Comparison of ENCODE assay signal across 1 cellular context in genomic region chr12:8033153-8034044, GRCh38.
A peak's percentile ranks its signal among the peaks of the same experiment; 100 is the strongest.
TF ChIP-seq lines count a peak whose summit lies in the region.

No MANE protein-coding gene starts in this region.

TF ChIP-seq in WTC11, 78 proteins besides CTCF, POLR2A, EP300 and RAD21 (continued from another document):
- TF ChIP-seq FOXP4 (CRISPR knock-in tag; IDR thresholded peaks at IDR 0.05) (no peak), JUN (CRISPR knock-in tag; IDR thresholded peaks at IDR 0.05) (no peak), PREB (CRISPR knock-in tag; IDR thresholded peaks at IDR 0.05; ENCODE audit: borderline replicate concordance) (no peak), TP53 (CRISPR knock-in tag; IDR thresholded peaks at IDR 0.05) (no peak), ZNF532 (CRISPR knock-in tag; IDR thresholded peaks at IDR 0.05; ENCODE audit: borderline replicate concordance) (no peak), SOX15 (CRISPR knock-in tag; IDR thresholded peaks at IDR 0.05) (no peak), ZBTB21 (CRISPR knock-in tag; IDR thresholded peaks at IDR 0.05; ENCODE audit: borderline replicate concordance) (no peak), KAT7 (CRISPR knock-in tag; IDR thresholded peaks at IDR 0.05; ENCODE audit: borderline replicate concordance) (0 out of 2 replicates have a peak, but pooled peaks have one; percentile 10), IRF2 (CRISPR knock-in tag; IDR thresholded peaks at IDR 0.05; ENCODE audit: borderline replicate concordance, low read depth) (no peak), ZSCAN18 (CRISPR knock-in tag; IDR thresholded peaks at IDR 0.05) (no peak), TEAD4 (CRISPR knock-in tag; IDR thresholded peaks at IDR 0.05) (no peak), ZNF512 (CRISPR knock-in tag; IDR thresholded peaks at IDR 0.05; ENCODE audit: borderline replicate concordance) (no peak), E2F5 (CRISPR knock-in tag; IDR thresholded peaks at IDR 0.05) (no peak), ATF6 (CRISPR knock-in tag; IDR thresholded peaks at IDR 0.05) (no peak), ESRRA (CRISPR knock-in tag; IDR thresholded peaks at IDR 0.05; ENCODE audit: borderline replicate concordance) (no peak), PRRX2 (CRISPR knock-in tag; IDR thresholded peaks at IDR 0.05) (no peak), MXD4 (CRISPR knock-in tag; IDR thresholded peaks at IDR 0.05; ENCODE audit: borderline replicate concordance) (no peak), IRF1 (CRISPR knock-in tag; IDR thresholded peaks at IDR 0.05) (no peak), ZMAT4 (CRISPR knock-in tag; IDR thresholded peaks at IDR 0.05) (no peak), USF2 (CRISPR knock-in tag; IDR thresholded peaks at IDR 0.05) (0 out of 2 replicates have a peak, but pooled peaks have one; percentile 20), MYBL2 (CRISPR knock-in tag; IDR thresholded peaks at IDR 0.05) (no peak), NFE2L1 (CRISPR knock-in tag; IDR thresholded peaks at IDR 0.05) (no peak), E2F1 (CRISPR knock-in tag; IDR thresholded peaks at IDR 0.05) (no peak), USF1 (CRISPR knock-in tag; IDR thresholded peaks at IDR 0.05) (no peak), CDX4 (CRISPR knock-in tag; IDR thresholded peaks at IDR 0.05; ENCODE audit: borderline replicate concordance) (no peak), ZBTB43 (CRISPR knock-in tag; IDR thresholded peaks at IDR 0.05) (0 out of 2 replicates have a peak, but pooled peaks have one; percentile 29), ZNF281 (CRISPR knock-in tag; IDR thresholded peaks at IDR 0.05) (peak; percentile 71; the same call in 1 of the 2 replicates), ZNF416 (CRISPR knock-in tag; IDR thresholded peaks at IDR 0.05) (no peak), GRHL2 (CRISPR knock-in tag; IDR thresholded peaks at IDR 0.05; ENCODE audit: insufficient replicate concordance, severe bottlenecking) (no peak)
TF ChIP-seq in WTC11: peak in this region for 7.
